ENCODE assay signal across 8 cellular contexts in the genomic region with DNA sequence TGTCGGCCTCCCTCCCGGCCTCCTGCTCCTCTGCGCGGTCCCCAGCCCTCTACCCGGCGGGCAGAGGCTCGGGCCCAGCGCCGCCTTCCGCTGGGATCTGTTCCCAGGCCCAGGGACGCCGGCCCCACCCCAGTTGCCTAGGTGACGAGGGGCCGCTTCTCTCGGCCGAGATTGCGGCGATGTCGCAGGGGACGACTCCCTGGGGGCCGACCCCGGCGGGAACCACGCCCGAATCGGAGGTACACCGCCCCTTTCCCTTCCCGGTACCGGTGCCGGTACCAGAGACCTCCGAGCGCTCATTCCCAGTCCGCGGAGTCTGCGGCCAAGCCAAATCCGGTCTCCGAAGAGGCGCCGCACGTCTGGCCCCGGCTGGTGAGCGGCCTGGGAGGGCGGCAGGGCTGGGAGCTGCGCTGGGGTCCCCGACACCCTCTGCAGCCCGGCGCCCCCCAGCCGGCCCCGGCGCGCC. TPM values are rescaled to one million over a fixed set of nuclear protein-coding genes. Genes with fewer than 3 reads are reported as not detected.
DNase-seq lines count a peak whose midpoint lies in the region; ATAC-seq, FAIRE-seq and TF ChIP-seq lines count a peak whose summit lies in the region.

A gene with protein sequence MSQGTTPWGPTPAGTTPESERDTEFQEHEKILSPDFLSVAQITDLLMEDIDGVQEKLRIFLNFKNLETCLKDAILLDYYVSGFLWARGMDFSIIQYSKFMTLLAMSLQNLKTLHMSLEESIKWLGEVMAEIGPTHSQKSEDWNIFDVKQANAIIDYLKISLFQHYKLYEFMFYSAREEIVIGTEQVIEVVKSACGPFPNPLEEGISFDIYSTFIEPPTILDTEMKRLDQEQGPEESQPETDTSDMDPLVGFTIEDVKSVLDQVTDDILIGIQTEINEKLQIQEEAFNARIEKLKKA (plus strand): TSS at position 136 of the 466 bp plus-strand sequence. CDS start 44 bp downstream, at position 180.

- H3K27me3 Mint-ChIP-seq in natural killer cell (ENCODE audit: low read depth in 2 of 2), result peaks cover 18 to 31% of the 10 kb centered on the region in 2 donors
- H3K27me3 Mint-ChIP-seq in activated CD8-positive, alpha-beta T cell treated with anti-CD3 and anti-CD28 coated beads for 36 hours, result peaks cover 29% of the 10 kb centered on the region

- no peak for TF ChIP-seq CTCF in natural killer cell (IDR thresholded peaks at IDR 0.05)
- TF ChIP-seq CTCF in activated CD8-positive, alpha-beta T cell treated with anti-CD3 and anti-CD28 coated beads for 36 hours (IDR thresholded peaks at IDR 0.05), result no peak

- CTCF ChIA-PET in activated CD8-positive, alpha-beta T cell treated with anti-CD3 and anti-CD28 coated beads for 36 hours (lab: Charles Lee), result no interaction called here

- 0 out of 2 replicates have a peak, but pooled peaks have one; percentile 13 for TF ChIP-seq POLR2A in H54 (IDR thresholded peaks at IDR 0.05; ENCODE audit: low read depth, low read length)
- no peak for TF ChIP-seq POLR2A in GM12891 (IDR thresholded peaks at IDR 0.05; ENCODE audit: low read depth, low read length)

- peak within 1 kb of the TSS; percentile 52 for H3K4me3 Mint-ChIP-seq in natural killer cell
- H3K4me3 Mint-ChIP-seq in activated CD8-positive, alpha-beta T cell treated with anti-CD3 and anti-CD28 coated beads for 36 hours, result no peak within 1 kb of the TSS

- no peaks in the 10 kb centered on the region for H3K4me1 Mint-ChIP-seq in natural killer cell
- no peaks in the 10 kb centered on the region for H3K4me1 Mint-ChIP-seq in activated CD8-positive, alpha-beta T cell treated with anti-CD3 and anti-CD28 coated beads for 36 hours (ENCODE audit: low read depth)

- peak; percentile 47 for DNase-seq in H54 (ENCODE audit: insufficient read length, low spot score)
- DNase-seq in SK-N-DZ (ENCODE audit: low spot score), result peak; percentile 49
- DNase-seq in foreskin melanocyte, result peak; percentile 38
- no peak for DNase-seq in natural killer cell
- no peak for DNase-seq in activated CD8-positive, alpha-beta T cell treated with anti-CD3 and anti-CD28 coated beads for 36 hours
- DNase-seq in GM12891 (ENCODE audit: insufficient read length, low spot score), result no peak

- peak; percentile 6 for FAIRE-seq in H54 (lab: Jason Lieb, UNC)
- no peak for FAIRE-seq in GM12891 (lab: Jason Lieb, UNC)

- ATAC-seq in natural killer cell, result peak in 1 of 3 donors; percentile 29
- ATAC-seq in activated CD8-positive, alpha-beta T cell treated with anti-CD3 and anti-CD28 coated beads for 36 hours, result no peak
- no peak for ATAC-seq in GM21390 (IDR thresholded peaks at IDR 0.05; ENCODE audit: unreplicated experiment)
- no peak for ATAC-seq in HG03095 (IDR thresholded peaks at IDR 0.05; ENCODE audit: unreplicated experiment)

- no peaks in the 10 kb centered on the region for H3K9me3 Mint-ChIP-seq in natural killer cell
- H3K9me3 Mint-ChIP-seq in activated CD8-positive, alpha-beta T cell treated with anti-CD3 and anti-CD28 coated beads for 36 hours, result no peaks in the 10 kb centered on the region

- intact Hi-C loops in natural killer cell (cut with micrococcal nuclease), result no loop called here
- intact Hi-C loops in activated CD8-positive, alpha-beta T cell treated with anti-CD3 and anti-CD28 coated beads for 36 hours (cut with micrococcal nuclease), result no loop called here

- H3K27ac Mint-ChIP-seq in natural killer cell, result no peak within 1 kb of the TSS
- no peak within 1 kb of the TSS for H3K27ac Mint-ChIP-seq in activated CD8-positive, alpha-beta T cell treated with anti-CD3 and anti-CD28 coated beads for 36 hours

- POLR2A ChIA-PET in activated CD8-positive, alpha-beta T cell treated with anti-CD3 and anti-CD28 coated beads for 36 hours (lab: Charles Lee), result no interaction called here

- H3K36me3 Mint-ChIP-seq in natural killer cell, result no peaks in the 10 kb centered on the region
- no peaks in the 10 kb centered on the region for H3K36me3 Mint-ChIP-seq in activated CD8-positive, alpha-beta T cell treated with anti-CD3 and anti-CD28 coated beads for 36 hours (ENCODE audit: low read depth)

TF ChIP-seq in GM12891, 5 proteins besides CTCF, POLR2A, EP300 and RAD21:
- no peak for TF ChIP-seq POLR2AphosphoS5 (IDR thresholded peaks at IDR 0.05; ENCODE audit: low read depth, low read length)
- TF ChIP-seq POU2F2 (IDR thresholded peaks at IDR 0.05; ENCODE audit: low read depth, low read length), result no peak
- no peak for TF ChIP-seq SPI1 (IDR thresholded peaks at IDR 0.05; ENCODE audit: low read depth, low read length)
- TF ChIP-seq PAX5 (IDR thresholded peaks at IDR 0.05; ENCODE audit: insufficient read depth, low read length, severe bottlenecking), result no peak
- TF ChIP-seq TAF1 (IDR thresholded peaks at IDR 0.05; ENCODE audit: low read depth, low read length), result no peak

RNA-seq across cellular contexts. Expression of the gene that starts here (rescaled TPM):
- not detected in 2 replicates for polyA plus RNA-seq in SK-N-DZ (2014; cell fraction: cytosol; rRNA removed)
- not detected in 2 replicates for polyA plus RNA-seq in SK-N-DZ (2014; cell fraction: nucleus; rRNA removed)
- not detected for total RNA-seq in natural killer cell
- total RNA-seq in activated CD8-positive, alpha-beta T cell treated with anti-CD3 and anti-CD28 coated beads for 36 hours, result not detected
- polyA plus RNA-seq in GM12891 (2012; ENCODE audit: low read depth, missing spikeins), result not detected

Comparison
In these comparisons a context has a peak if more than half of its experiments do, and no peak if none do; other contexts are left out.
1. DNase-seq: peak in H54 (single experiment), SK-N-DZ (single experiment) and foreskin melanocyte (single experiment); none in natural killer cell (single experiment), activated CD8-positive, alpha-beta T cell treated with anti-CD3 and anti-CD28 coated beads for 36 hours (single experiment) and GM12891 (single experiment).